ENCODE assay signal across 5 cellular contexts in the genomic region with DNA sequence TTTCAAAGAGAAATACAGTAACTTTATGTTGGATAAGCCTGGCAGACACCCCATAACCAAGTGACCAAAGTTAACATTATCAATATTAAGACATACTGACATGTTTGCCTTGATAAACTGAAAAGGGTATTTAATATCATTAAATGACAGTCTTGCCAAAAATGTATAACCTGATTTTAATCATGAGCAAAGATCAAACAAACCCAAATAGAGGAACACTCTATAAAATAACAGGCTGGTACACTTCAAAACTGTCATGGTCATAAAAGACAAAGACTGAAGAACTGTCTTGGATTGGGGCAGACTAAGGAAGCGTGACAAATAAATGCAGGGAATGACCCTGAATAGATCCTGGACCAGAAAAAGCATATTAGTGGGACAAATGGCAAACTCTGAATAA.
"Had no signal": no experiment of that assay in that cellular context is flagged by ENCODE, and none has a peak within 500 bp of the region (broad histone marks: within the 10 kb centered on the region; RNA-seq: fewer than 3 reads in every experiment).

No MANE protein-coding gene starts in this region.

- H3K27ac ChIP-seq: GM23248, HL-60 had no signal

- DNase-seq: GM23248, GOT3, H7, HFFc6 had no signal
